ENCODE assay signal across 32 cellular contexts in the genomic region with DNA sequence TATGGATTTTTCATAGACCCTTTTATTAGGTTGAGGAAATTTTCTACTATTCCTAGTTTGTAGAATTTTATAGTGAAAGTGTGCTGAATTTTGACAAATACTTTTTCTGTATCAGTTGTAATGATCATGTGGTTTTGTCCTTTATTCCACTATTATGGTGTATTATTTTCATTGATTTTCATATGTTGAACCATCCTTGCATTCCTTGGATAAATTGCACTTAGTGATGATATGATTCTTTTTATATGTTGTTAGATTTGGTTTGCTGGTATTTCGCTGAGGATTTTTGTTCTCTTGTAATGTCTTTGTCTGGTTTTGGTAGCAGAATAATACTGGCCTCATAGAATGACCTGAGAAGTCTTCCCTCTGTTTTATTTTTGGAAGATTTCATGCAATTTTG.
"Had no signal": no experiment of that assay in that cellular context is flagged by ENCODE, and none has a peak within 500 bp of the region (broad histone marks: within the 10 kb centered on the region; RNA-seq: fewer than 3 reads in every experiment).

No MANE protein-coding gene starts in this region.

- FAIRE-seq: astrocyte, bronchial epithelial cell, colon, TTC549 had no signal

- H3K4me3 ChIP-seq: adrenal gland, cardiac muscle cell had no signal

- ATAC-seq: activated CD8-positive, alpha-beta memory T cell treated with anti-CD3 and anti-CD28 coated beads, Interleukin-2, amount 10 ng/mL, durations not matched to agents 7 days and 5 days; activated CD8-positive, alpha-beta T cell treated with anti-CD3 and anti-CD28 coated beads, Interleukin-2, amount 10 ng/mL, durations not matched to agents 7 days and 5 days; activated naive CD8-positive, alpha-beta T cell treated with anti-CD3 and anti-CD28 coated beads, Interleukin-2, amount 50 U/mL, for 24 hours had no signal

- DNase-seq: activated B cell treated with CpG ODN at 0.5 μM for 24 hours; activated CD4-positive, alpha-beta memory T cell treated with anti-CD3 and anti-CD28 coated beads, Interleukin-2, amount 10 ng/mL, durations not matched to agents 7 days and 5 days; activated CD4-positive, alpha-beta T cell treated with anti-CD3 and anti-CD28 coated beads for 4 hours; activated CD4-positive, alpha-beta T cell treated with anti-CD3 and anti-CD28 coated beads, Interleukin-2, amount 10 ng/mL, durations not matched to agents 24 days and 14 days; activated CD4-positive, alpha-beta T cell treated with anti-CD3 and anti-CD28 coated beads, Interleukin-2, amount 50 U/mL, for 1 hour; activated CD4-positive, alpha-beta T cell treated with anti-CD3 and anti-CD28 coated beads, Interleukin-2, amount 50 U/mL, for 48 hours; activated CD4-positive, CD25-positive, alpha-beta regulatory T cell treated with anti-CD3 and anti-CD28 coated beads, Interleukin-2, amount 50 U/mL, for 72 hours; activated CD8-positive, alpha-beta memory T cell treated with anti-CD3 and anti-CD28 coated beads for 24 hours; activated CD8-positive, alpha-beta memory T cell treated with anti-CD3 and anti-CD28 coated beads, Interleukin-2, amount 10 ng/mL, durations not matched to agents 7 days and 5 days; activated CD8-positive, alpha-beta memory T cell treated with anti-CD3 and anti-CD28 coated beads, Interleukin-2, amount 50 U/mL, for 48 hours; activated CD8-positive, alpha-beta T cell treated with anti-CD3 and anti-CD28 coated beads, Interleukin-2, amount 10 ng/mL, durations not matched to agents 7 days and 5 days; activated effector memory CD4-positive, alpha-beta T cell treated with Interleukin-2 at 50 U/mL for 16 hours; activated gamma-delta T cell; activated naive CD4-positive, alpha-beta T cell treated with anti-CD3 and anti-CD28 coated beads, Interleukin-2, amount 10 ng/mL, durations not matched to agents 7 days and 5 days; activated naive CD4-positive, alpha-beta T cell treated with Interleukin-2 at 50 U/mL for 16 hours; activated naive CD8-positive, alpha-beta T cell treated with anti-CD3 and anti-CD28 coated beads, Interleukin-2, amount 10 ng/mL, durations not matched to agents 7 days and 5 days; activated naive CD8-positive, alpha-beta T cell treated with anti-CD3 and anti-CD28 coated beads, Interleukin-2, amount 50 U/mL, for 24 hours; activated T-cell treated with anti-CD3 and anti-CD28 coated beads, Interleukin-2, amount 50 U/mL, for 24 hours; activated T-cell treated with anti-CD3 and anti-CD28 coated beads, Interleukin-2, amount 50 U/mL, for 48 hours; adrenal gland; amniotic stem cell; aorta; caudate nucleus; cerebellar nuclear complex; T-helper 1 cell; T-helper 2 cell; T-helper 9 cell had no signal
